In genomic region chr2:208373460-208374089, GRCh38 we compare ENCODE assay signal across 9 cellular contexts. TPM values are rescaled to one million over a fixed set of nuclear protein-coding genes. Genes with fewer than 3 reads are reported as not detected.
A peak's percentile ranks its signal among the peaks of the same experiment; 100 is the strongest.
DNase-seq lines count a peak whose midpoint lies in the region; ATAC-seq, FAIRE-seq and TF ChIP-seq lines count a peak whose summit lies in the region.
"Had no signal": no experiment of that assay in that cellular context is flagged by ENCODE, and none has a peak within 500 bp of the region (broad histone marks: within the 10 kb centered on the region; RNA-seq: fewer than 3 reads in every experiment).

No MANE protein-coding gene starts in this region.

- H3K4me3 ChIP-seq in breast epithelium (no peak overlapping the region), upper lobe of right lung (no peak overlapping the region)

- H3K27ac ChIP-seq in C4-2B: no peak overlapping the region
- no peak overlapping the region for H3K27ac ChIP-seq in breast epithelium
- no peak overlapping the region for H3K27ac ChIP-seq in upper lobe of right lung

- TF ChIP-seq POLR2A in GM12892 (IDR thresholded peaks at IDR 0.05; ENCODE audit: low read depth, low read length) (no peak), breast epithelium (IDR thresholded peaks at IDR 0.05) (no peak)

- no peaks in the 10 kb centered on the region for H3K27me3 ChIP-seq in breast epithelium
- H3K27me3 ChIP-seq in upper lobe of right lung: no peaks in the 10 kb centered on the region

- H3K9me3 ChIP-seq in breast epithelium (no peaks in the 10 kb centered on the region), upper lobe of right lung (no peaks in the 10 kb centered on the region)

- TF ChIP-seq CTCF in C4-2B (conservative IDR thresholded peaks at IDR 0.05) (peak; percentile 88), breast epithelium (IDR thresholded peaks at IDR 0.05) (peak; percentile 38 to 72 (median 55)), upper lobe of right lung (IDR thresholded peaks at IDR 0.05) (peak; percentile 87)

- peak; percentile 25 for DNase-seq in GM12892 (ENCODE audit: insufficient read length)
- DNase-seq in NCI-H82 treated with DMSO at 0.1 percent for 48 hours (lab: John Stamatoyannopoulos, UW; ENCODE audit: unreplicated experiment): peak; percentile 47
- DNase-seq in breast epithelium (ENCODE audit: low spot score in 2 of 2): no peak
- peak; percentile 47 for DNase-seq in left lobe of liver (ENCODE audit: low spot score)
- DNase-seq in upper lobe of right lung: no peak

- peak; percentile 72 for FAIRE-seq in GM12892 (lab: Jason Lieb, UNC)

- peak; percentile 60 for ATAC-seq in HG03442 (IDR thresholded peaks at IDR 0.05; ENCODE audit: unreplicated experiment)
- peak; percentile 70 for ATAC-seq in left lobe of liver
- peak; percentile 80 for ATAC-seq in upper lobe of right lung
- ATAC-seq in HG02759 (IDR thresholded peaks at IDR 0.05; ENCODE audit: unreplicated experiment): no peak
- ATAC-seq: T-cell had no signal

- no peaks in the 10 kb centered on the region for H3K4me1 ChIP-seq in breast epithelium
- no peaks in the 10 kb centered on the region for H3K4me1 ChIP-seq in upper lobe of right lung

- intact Hi-C loops in breast epithelium (cut with DNase I; ENCODE audit: low total_unique reads): no loop called here
- intact Hi-C loops in upper lobe of right lung (cut with DNase I): no loop called here

- H3K36me3 ChIP-seq in breast epithelium (no peaks in the 10 kb centered on the region), upper lobe of right lung (no peaks in the 10 kb centered on the region)

RNA-seq across cellular contexts. Expression of gene PTH2R, which starts 33.0 kb away (rescaled TPM):
- not detected for polyA plus RNA-seq in GM12892 (2012; ENCODE audit: missing spikeins)
- total RNA-seq in breast epithelium (1 to 10 TPM in 2 of 3 donors, under 1 TPM in 1; 0.64 to 3.3 (median 1.2) TPM), left lobe of liver (0.18 TPM), upper lobe of right lung (not detected)

Comparison
In these comparisons a context has a peak if more than half of its experiments do, and no peak if none do; other contexts are left out.
1. DNase-seq: peak in GM12892 (single experiment), NCI-H82 treated with DMSO at 0.1 percent for 48 hours (single experiment) and left lobe of liver (single experiment); none in breast epithelium (0 of 2) and upper lobe of right lung (single experiment).
2. Peak in every context shown above with its lines, with median percentiles within 50 percentile points of each other: CTCF ChIP-seq.